1 cellular context compared by ENCODE assay signal in genomic region chr1:204451352-204452124, GRCh38.
TF ChIP-seq lines count a peak whose summit lies in the region.

No MANE protein-coding gene starts in this region.

TF ChIP-seq in HepG2, 621 proteins besides CTCF, POLR2A, EP300 and RAD21 (continued from another document):
- no peak for TF ChIP-seq GTF2F1 (IDR thresholded peaks at IDR 0.05; ENCODE audit: low read length)
- no peak for TF ChIP-seq ZNF343 (CRISPR knock-in tag; IDR thresholded peaks at IDR 0.05)
- TF ChIP-seq RBAK (CRISPR knock-in tag; IDR thresholded peaks at IDR 0.05), result no peak
- TF ChIP-seq ZNF326 (CRISPR knock-in tag; IDR thresholded peaks at IDR 0.05; ENCODE audit: borderline replicate concordance), result no peak
- TF ChIP-seq SPEN (CRISPR knock-in tag; IDR thresholded peaks at IDR 0.05; ENCODE audit: low read depth), result no peak
- no peak for TF ChIP-seq MTA3 (CRISPR knock-in tag; IDR thresholded peaks at IDR 0.05)
- no peak for TF ChIP-seq MBD4 (IDR thresholded peaks at IDR 0.05; ENCODE audit: borderline replicate concordance, low read length)
- TF ChIP-seq ZNF101 (CRISPR knock-in tag; IDR thresholded peaks at IDR 0.05; ENCODE audit: borderline replicate concordance, low read depth), result no peak
- TF ChIP-seq ZNF124 (CRISPR knock-in tag; IDR thresholded peaks at IDR 0.05), result no peak
- TF ChIP-seq, protein P1, sequence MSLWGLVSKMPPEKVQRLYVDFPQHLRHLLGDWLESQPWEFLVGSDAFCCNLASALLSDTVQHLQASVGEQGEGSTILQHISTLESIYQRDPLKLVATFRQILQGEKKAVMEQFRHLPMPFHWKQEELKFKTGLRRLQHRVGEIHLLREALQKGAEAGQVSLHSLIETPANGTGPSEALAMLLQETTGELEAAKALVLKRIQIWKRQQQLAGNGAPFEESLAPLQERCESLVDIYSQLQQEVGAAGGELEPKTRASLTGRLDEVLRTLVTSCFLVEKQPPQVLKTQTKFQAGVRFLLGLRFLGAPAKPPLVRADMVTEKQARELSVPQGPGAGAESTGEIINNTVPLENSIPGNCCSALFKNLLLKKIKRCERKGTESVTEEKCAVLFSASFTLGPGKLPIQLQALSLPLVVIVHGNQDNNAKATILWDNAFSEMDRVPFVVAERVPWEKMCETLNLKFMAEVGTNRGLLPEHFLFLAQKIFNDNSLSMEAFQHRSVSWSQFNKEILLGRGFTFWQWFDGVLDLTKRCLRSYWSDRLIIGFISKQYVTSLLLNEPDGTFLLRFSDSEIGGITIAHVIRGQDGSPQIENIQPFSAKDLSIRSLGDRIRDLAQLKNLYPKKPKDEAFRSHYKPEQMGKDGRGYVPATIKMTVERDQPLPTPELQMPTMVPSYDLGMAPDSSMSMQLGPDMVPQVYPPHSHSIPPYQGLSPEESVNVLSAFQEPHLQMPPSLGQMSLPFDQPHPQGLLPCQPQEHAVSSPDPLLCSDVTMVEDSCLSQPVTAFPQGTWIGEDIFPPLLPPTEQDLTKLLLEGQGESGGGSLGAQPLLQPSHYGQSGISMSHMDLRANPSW (CRISPR knock-in tag; IDR thresholded peaks at IDR 0.05; ENCODE audit: borderline replicate concordance), result no peak
- TF ChIP-seq DPF2 (CRISPR knock-in tag; IDR thresholded peaks at IDR 0.05; ENCODE audit: borderline replicate concordance, low read depth), result no peak
- no peak for TF ChIP-seq NR2F2 (IDR thresholded peaks at IDR 0.05; ENCODE audit: borderline replicate concordance, low read depth)
- TF ChIP-seq, protein P2, sequence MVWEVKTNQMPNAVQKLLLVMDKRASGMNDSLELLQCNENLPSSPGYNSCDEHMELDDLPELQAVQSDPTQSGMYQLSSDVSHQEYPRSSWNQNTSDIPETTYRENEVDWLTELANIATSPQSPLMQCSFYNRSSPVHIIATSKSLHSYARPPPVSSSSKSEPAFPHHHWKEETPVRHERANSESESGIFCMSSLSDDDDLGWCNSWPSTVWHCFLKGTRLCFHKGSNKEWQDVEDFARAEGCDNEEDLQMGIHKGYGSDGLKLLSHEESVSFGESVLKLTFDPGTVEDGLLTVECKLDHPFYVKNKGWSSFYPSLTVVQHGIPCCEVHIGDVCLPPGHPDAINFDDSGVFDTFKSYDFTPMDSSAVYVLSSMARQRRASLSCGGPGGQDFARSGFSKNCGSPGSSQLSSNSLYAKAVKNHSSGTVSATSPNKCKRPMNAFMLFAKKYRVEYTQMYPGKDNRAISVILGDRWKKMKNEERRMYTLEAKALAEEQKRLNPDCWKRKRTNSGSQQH (CRISPR knock-in tag; IDR thresholded peaks at IDR 0.05; ENCODE audit: low read depth), result no peak
TF ChIP-seq in HepG2: peak in this region for 0.
